ENCODE assay signal across 1 cellular context in genomic region chr1:11817192-11817591, GRCh38.
TF ChIP-seq lines count a peak whose summit lies in the region.

No MANE protein-coding gene starts in this region.

TF ChIP-seq in IMR-90, 13 proteins besides CTCF, POLR2A, EP300 and RAD21:
- no peak for TF ChIP-seq SMC3 (IDR thresholded peaks at IDR 0.05; ENCODE audit: low read depth, low read length)
- no peak for TF ChIP-seq BHLHE40 (IDR thresholded peaks at IDR 0.05; ENCODE audit: low read depth, low read length)
- no peak for TF ChIP-seq USF2 (IDR thresholded peaks at IDR 0.05; ENCODE audit: low read depth, low read length)
- TF ChIP-seq RCOR1 (IDR thresholded peaks at IDR 0.05; ENCODE audit: insufficient replicate concordance, low read length): no peak
- no peak for TF ChIP-seq NFE2L2 (IDR thresholded peaks at IDR 0.05; ENCODE audit: low read depth, low read length)
- no peak for TF ChIP-seq ELK1 (IDR thresholded peaks at IDR 0.05; ENCODE audit: borderline replicate concordance, low read depth, low read length)
- TF ChIP-seq MAFK (IDR thresholded peaks at IDR 0.05; ENCODE audit: low read depth, low read length): no peak
- TF ChIP-seq FOS (IDR thresholded peaks at IDR 0.05; ENCODE audit: low read depth, low read length): no peak
